ENCODE assay signal across 10 cellular contexts in genomic region chr6:170088349-170088951, GRCh38.
A peak's percentile ranks its signal among the peaks of the same experiment; 100 is the strongest.
DNase-seq lines count a peak whose midpoint lies in the region; ATAC-seq and TF ChIP-seq lines count a peak whose summit lies in the region.
"Had no signal": no experiment of that assay in that cellular context is flagged by ENCODE, and none has a peak within 500 bp of the region (broad histone marks: within the 10 kb centered on the region; RNA-seq: fewer than 3 reads in every experiment).

No MANE protein-coding gene starts in this region.

- peak overlapping the region; percentile 2 to 11 for H3K4me3 ChIP-seq in tibial artery

- H3K9me3 ChIP-seq in tibial artery, result no peaks in the 10 kb centered on the region
- H3K9me3 ChIP-seq: tibial nerve had no signal

- peak overlapping the region; percentile 73 for H3K4me3 Mint-ChIP-seq in activated CD4-positive, alpha-beta T cell treated with anti-CD3 and anti-CD28 coated beads, Interleukin-2, amount 10 ng/mL, durations not matched to agents 7 days and 5 days

- H3K27ac Mint-ChIP-seq in activated CD4-positive, alpha-beta T cell treated with anti-CD3 and anti-CD28 coated beads, Interleukin-2, amount 10 ng/mL, durations not matched to agents 7 days and 5 days, result peak overlapping the region; percentile 95

- H3K36me3 Mint-ChIP-seq in activated CD4-positive, alpha-beta T cell treated with anti-CD3 and anti-CD28 coated beads, Interleukin-2, amount 10 ng/mL, durations not matched to agents 7 days and 5 days (ENCODE audit: low read depth), result peaks cover 2% of the 10 kb centered on the region

- H3K9me3 Mint-ChIP-seq in activated CD4-positive, alpha-beta T cell treated with anti-CD3 and anti-CD28 coated beads, Interleukin-2, amount 10 ng/mL, durations not matched to agents 7 days and 5 days, result no peaks in the 10 kb centered on the region

- peaks cover 39% of the 10 kb centered on the region for H3K4me1 Mint-ChIP-seq in activated CD4-positive, alpha-beta T cell treated with anti-CD3 and anti-CD28 coated beads, Interleukin-2, amount 10 ng/mL, durations not matched to agents 7 days and 5 days

- H3K27me3 Mint-ChIP-seq in activated CD4-positive, alpha-beta T cell treated with anti-CD3 and anti-CD28 coated beads, Interleukin-2, amount 10 ng/mL, durations not matched to agents 7 days and 5 days, result no peaks in the 10 kb centered on the region

- POLR2A ChIA-PET in activated CD4-positive, alpha-beta T cell treated with anti-CD3 and anti-CD28 coated beads, Interleukin-2, amount 10 ng/mL, durations not matched to agents 7 days and 5 days (lab: Charles Lee), result interaction anchor here (0.8 kb wide), 1 partner anchor 8 kb away, joined by 4 read pairs; no protein-coding TSS in a partner anchor

- DNase-seq in activated CD4-positive, alpha-beta T cell treated with anti-CD3 and anti-CD28 coated beads, Interleukin-2, amount 10 ng/mL, durations not matched to agents 7 days and 5 days, result no peak
- no peak for DNase-seq in activated CD4-positive, alpha-beta T cell treated with anti-CD3 and anti-CD28 coated beads for 4 hours
- DNase-seq in MV-4-11 (lab: John Stamatoyannopoulos, UW), result peak; percentile 39
- DNase-seq in left cardiac atrium, result peak; percentile 21
- DNase-seq in tibial artery, result peak; percentile 17 to 61
- DNase-seq in AG08395 (ENCODE audit: low spot score), result no peak
- DNase-seq in medulla oblongata (ENCODE audit: extremely low spot score), result no peak

- TF ChIP-seq CTCF in tibial artery (IDR thresholded peaks at IDR 0.05), result no peak

- intact Hi-C loops in left cardiac atrium (cut with DNase I), result no loop called here
- intact Hi-C loops in tibial artery (cut with DNase I; ENCODE audit: low total_unique reads), result no loop called here

- H3K27me3 ChIP-seq in tibial artery, result no peaks in the 10 kb centered on the region
- H3K27me3 ChIP-seq: tibial nerve had no signal

- no peak overlapping the region for H3K27ac ChIP-seq in tibial artery
- H3K27ac ChIP-seq: parathyroid adenoma had no signal

- CTCF ChIA-PET in activated CD4-positive, alpha-beta T cell treated with anti-CD3 and anti-CD28 coated beads, Interleukin-2, amount 10 ng/mL, durations not matched to agents 7 days and 5 days (lab: Charles Lee), result interaction anchor here (0.7 to 1.4 kb wide), 4 partner anchors 8 to 298 kb away, joined by 3 to 4 read pairs (median 4); no protein-coding TSS in a partner anchor

- ATAC-seq in left cardiac atrium, result peak in 1 of 2 donors; percentile 12
- no peak for ATAC-seq in HG02970 (IDR thresholded peaks at IDR 0.05; ENCODE audit: low FRiP score, unreplicated experiment)

- H3K4me1 ChIP-seq in tibial artery, result no peaks in the 10 kb centered on the region
- H3K4me1 ChIP-seq: parathyroid adenoma had no signal

- no peaks in the 10 kb centered on the region for H3K36me3 ChIP-seq in tibial artery
- H3K36me3 ChIP-seq: tibial nerve had no signal

Comparison
In these comparisons a context has a peak if more than half of its experiments do, and no peak if none do; other contexts are left out.
1. DNase-seq: peak in MV-4-11 (single experiment), left cardiac atrium (single experiment) and tibial artery (2 of 2); none in activated CD4-positive, alpha-beta T cell treated with anti-CD3 and anti-CD28 coated beads, Interleukin-2, amount 10 ng/mL, durations not matched to agents 7 days and 5 days (single experiment), activated CD4-positive, alpha-beta T cell treated with anti-CD3 and anti-CD28 coated beads for 4 hours (0 of 2), AG08395 (single experiment) and medulla oblongata (single experiment).